Comparison of ENCODE assay signal across 12 cellular contexts in the genomic region with DNA sequence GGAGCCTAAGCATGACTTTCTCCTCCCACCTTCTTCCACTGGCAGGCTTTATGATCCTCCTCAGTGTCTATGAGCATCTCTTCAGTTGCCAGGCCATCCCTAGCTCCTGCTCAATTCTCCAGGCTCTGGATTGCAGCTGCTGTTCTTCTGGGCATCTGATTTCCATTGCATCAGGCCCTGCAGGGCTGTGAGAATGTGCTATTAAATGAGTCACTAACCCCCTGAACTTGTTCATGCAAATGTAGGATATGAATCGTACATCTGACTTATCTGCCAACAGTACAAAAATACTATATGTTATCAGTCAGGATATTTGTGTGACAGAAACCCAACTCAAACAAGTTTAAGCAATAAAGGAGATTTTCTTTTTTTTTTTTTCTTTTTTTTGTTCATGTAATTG. TPM values are rescaled to one million over a fixed set of nuclear protein-coding genes. Genes with fewer than 3 reads are reported as not detected.
DNase-seq lines count a peak whose midpoint lies in the region; FAIRE-seq and TF ChIP-seq lines count a peak whose summit lies in the region.
"Had no signal": no experiment of that assay in that cellular context is flagged by ENCODE, and none has a peak within 500 bp of the region (broad histone marks: within the 10 kb centered on the region; RNA-seq: fewer than 3 reads in every experiment).

No MANE protein-coding gene starts in this region.

- peak overlapping the region in 2 of 3 experiments; percentile 7 to 43 for H3K27ac Mint-ChIP-seq in nephron
- H3K27ac Mint-ChIP-seq: activated B cell treated with CpG ODN at 0.5 μM for 24 hours; activated naive CD4-positive, alpha-beta T cell treated with anti-CD3 and anti-CD28 coated beads, Interleukin-2, amount 10 ng/mL, durations not matched to agents 7 days and 5 days had no signal

- H3K4me3 ChIP-seq in small intestine (ENCODE audit: low read depth in 1 of 2, low read length in 2 of 2), result no peak overlapping the region
- H3K4me3 ChIP-seq: right atrium auricular region had no signal

- no peak for TF ChIP-seq CTCF in nephron (IDR thresholded peaks at IDR 0.05; ENCODE audit: unreplicated experiment in 3 of 3)

- peaks cover 2% of the 10 kb centered on the region for H3K9me3 Mint-ChIP-seq in nephron
- H3K9me3 Mint-ChIP-seq: activated B cell treated with CpG ODN at 0.5 μM for 24 hours; activated naive CD4-positive, alpha-beta T cell treated with anti-CD3 and anti-CD28 coated beads, Interleukin-2, amount 10 ng/mL, durations not matched to agents 7 days and 5 days had no signal

- no peaks in the 10 kb centered on the region for H3K27me3 Mint-ChIP-seq in nephron (ENCODE audit: low read depth)

- no peaks in the 10 kb centered on the region for H3K27me3 ChIP-seq in small intestine (ENCODE audit: control insufficient read depth in 2 of 2, insufficient read depth in 2 of 2, low read length in 2 of 2)
- H3K27me3 ChIP-seq: right atrium auricular region had no signal

- H3K27ac ChIP-seq in small intestine (ENCODE audit: low read depth in 1 of 2, low read length in 1 of 2), result no peak overlapping the region
- H3K27ac ChIP-seq: right atrium auricular region had no signal

- H3K9me3 ChIP-seq in small intestine (ENCODE audit: control insufficient read depth, low read depth), result no peaks in the 10 kb centered on the region
- H3K9me3 ChIP-seq: right atrium auricular region had no signal

- no peak for FAIRE-seq in small intestine (lab: Jason Lieb, UNC)

- no peak overlapping the region for H3K4me3 Mint-ChIP-seq in nephron
- H3K4me3 Mint-ChIP-seq: activated B cell treated with CpG ODN at 0.5 μM for 24 hours; activated naive CD4-positive, alpha-beta T cell treated with anti-CD3 and anti-CD28 coated beads, Interleukin-2, amount 10 ng/mL, durations not matched to agents 7 days and 5 days had no signal

- H3K36me3 ChIP-seq in small intestine (ENCODE audit: control insufficient read depth in 2 of 2, insufficient read depth in 2 of 2, low read length in 2 of 2), result no peaks in the 10 kb centered on the region
- H3K36me3 ChIP-seq: right atrium auricular region had no signal

- H3K4me1 Mint-ChIP-seq in nephron, result peaks cover 14% of the 10 kb centered on the region
- H3K4me1 Mint-ChIP-seq: activated B cell treated with CpG ODN at 0.5 μM for 24 hours; activated naive CD4-positive, alpha-beta T cell treated with anti-CD3 and anti-CD28 coated beads, Interleukin-2, amount 10 ng/mL, durations not matched to agents 7 days and 5 days had no signal

- H3K36me3 Mint-ChIP-seq in nephron (ENCODE audit: low read depth), result no peaks in the 10 kb centered on the region
- H3K36me3 Mint-ChIP-seq: activated naive CD4-positive, alpha-beta T cell treated with anti-CD3 and anti-CD28 coated beads, Interleukin-2, amount 10 ng/mL, durations not matched to agents 7 days and 5 days had no signal

- DNase-seq in GM03348 (ENCODE audit: low spot score), result peak; percentile 80
- DNase-seq in NCI-H526 treated with DMSO at 0.1 percent for 48 hours (lab: John Stamatoyannopoulos, UW), result peak; percentile 82
- peak; percentile 93 for DNase-seq in dedifferentiated amniotic fluid mesenchymal stem cell (ENCODE audit: extremely low spot score)
- no peak for DNase-seq in AML-193 (lab: John Stamatoyannopoulos, UW)
- no peak for DNase-seq in small intestine
- no peak for DNase-seq in NCI-H2029 treated with DMSO at 0.1 percent for 48 hours (lab: John Stamatoyannopoulos, UW)
- DNase-seq in retina, result no peak
- DNase-seq: activated B cell treated with CpG ODN at 0.5 μM for 24 hours; activated naive CD4-positive, alpha-beta T cell treated with anti-CD3 and anti-CD28 coated beads, Interleukin-2, amount 10 ng/mL, durations not matched to agents 7 days and 5 days; NCI-H187 had no signal

- H3K4me1 ChIP-seq in small intestine (ENCODE audit: control insufficient read depth in 2 of 2, insufficient read depth in 1 of 2, low read depth in 1 of 2, low read length in 1 of 2), result no peaks in the 10 kb centered on the region
- H3K4me1 ChIP-seq: right atrium auricular region had no signal

- WGBS in small intestine, 3 donors, result 20 to 56% (median 33%) methylated on average over 1 of the region's 1 CpG

RNA-seq across cellular contexts. Expression of gene GPR176, which starts 11.9 kb away (rescaled TPM):
- polyA plus RNA-seq in small intestine, result 1 to 10 TPM in 1 of 3 donors, under 1 TPM in 1, not detected in 1; 0.54 to 3.3 TPM

RNA-seq across cellular contexts. Expression of gene EIF2AK4, which starts 25.7 kb away (rescaled TPM):
- polyA plus RNA-seq in small intestine, result 10 to 100 TPM; 12.4 to 19.9 (median 13.0) TPM

Comparison
In these comparisons a context has a peak if more than half of its experiments do, and no peak if none do; other contexts are left out.
1. DNase-seq: peak in GM03348 (single experiment), NCI-H526 treated with DMSO at 0.1 percent for 48 hours (single experiment) and dedifferentiated amniotic fluid mesenchymal stem cell (single experiment); none in AML-193 (0 of 2), small intestine (single experiment), NCI-H2029 treated with DMSO at 0.1 percent for 48 hours (single experiment) and retina (single experiment).